ENCODE assay signal across 1 cellular context in the genomic region with DNA sequence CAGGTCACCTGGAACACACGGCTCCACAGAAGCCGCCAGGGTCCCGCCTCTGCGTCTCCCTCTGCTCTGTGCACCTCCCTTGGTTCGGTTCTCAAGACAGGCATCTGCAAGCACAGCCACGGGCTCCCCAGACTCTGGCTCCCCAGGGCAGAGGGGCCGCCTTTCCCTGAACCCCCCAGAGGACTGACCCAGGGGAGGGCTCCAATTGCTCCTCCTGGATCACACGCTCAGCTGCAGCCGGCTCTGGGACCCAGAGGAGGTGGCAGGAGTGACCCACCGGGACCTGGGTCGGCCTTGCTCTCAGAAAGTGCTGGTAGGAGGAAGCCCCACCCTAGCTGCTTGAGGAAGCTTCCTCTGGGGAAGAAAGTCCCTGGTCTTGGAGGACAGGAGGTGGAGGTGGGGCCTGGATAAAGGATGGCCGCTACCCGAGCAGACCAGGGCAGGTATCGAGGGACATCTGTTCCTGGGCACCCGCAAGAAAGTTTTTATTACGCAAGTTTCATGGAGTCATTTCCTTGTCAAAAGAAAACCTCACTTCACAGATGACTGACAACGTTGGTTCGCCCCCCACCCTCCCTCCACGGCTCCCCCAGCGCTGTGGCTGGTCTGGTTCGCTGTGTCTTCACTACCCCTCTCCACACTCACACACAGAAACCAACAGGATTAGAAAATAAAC.
TF ChIP-seq lines count a peak whose summit lies in the region.

No MANE protein-coding gene starts in this region.

TF ChIP-seq in H1, 55 proteins besides CTCF, POLR2A, EP300 and RAD21:
- TF ChIP-seq, protein P1, sequence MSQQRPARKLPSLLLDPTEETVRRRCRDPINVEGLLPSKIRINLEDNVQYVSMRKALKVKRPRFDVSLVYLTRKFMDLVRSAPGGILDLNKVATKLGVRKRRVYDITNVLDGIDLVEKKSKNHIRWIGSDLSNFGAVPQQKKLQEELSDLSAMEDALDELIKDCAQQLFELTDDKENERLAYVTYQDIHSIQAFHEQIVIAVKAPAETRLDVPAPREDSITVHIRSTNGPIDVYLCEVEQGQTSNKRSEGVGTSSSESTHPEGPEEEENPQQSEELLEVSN (IDR thresholded peaks at IDR 0.05): no peak
- TF ChIP-seq JUND (IDR thresholded peaks at IDR 0.05; ENCODE audit: low read length) (no peak), BRCA1 (IDR thresholded peaks at IDR 0.05; ENCODE audit: low read depth, low read length) (no peak), HDAC6 (IDR thresholded peaks at IDR 0.05; ENCODE audit: low read depth, low read length) (no peak), FOSL1 (IDR thresholded peaks at IDR 0.05; ENCODE audit: insufficient read depth, low read depth, low read length) (0 out of 2 replicates have a peak, but pooled peaks have one; percentile 11), CTBP2 (IDR thresholded peaks at IDR 0.05; ENCODE audit: borderline replicate concordance, insufficient read depth, insufficient read length, low read length) (no peak), CEBPB (IDR thresholded peaks at IDR 0.05; ENCODE audit: low read depth, low read length) (0 out of 2 replicates have a peak, but pooled peaks have one; percentile 5), TCF12 (IDR thresholded peaks at IDR 0.05; ENCODE audit: low read depth, low read length) (no peak), POU5F1 (IDR thresholded peaks at IDR 0.05; ENCODE audit: low read depth, low read length) (no peak), CBX5 (IDR thresholded peaks at IDR 0.05; ENCODE audit: low read depth, low read length) (no peak), TAF1 (IDR thresholded peaks at IDR 0.05; ENCODE audit: low read depth, low read length) (no peak)
